In genomic region chr2:147511491-147511948, GRCh38 we compare ENCODE assay signal across 1 cellular context.
TF ChIP-seq lines count a peak whose summit lies in the region.

No MANE protein-coding gene starts in this region.

TF ChIP-seq in GM12878, 131 proteins besides CTCF, POLR2A, EP300 and RAD21:
- TF ChIP-seq CEBPZ (IDR thresholded peaks at IDR 0.05; ENCODE audit: low read depth, low read length) (no peak), MLLT1 (IDR thresholded peaks at IDR 0.05) (no peak), BMI1 (IDR thresholded peaks at IDR 0.05; ENCODE audit: borderline replicate concordance) (no peak), IKZF1 (conservative IDR thresholded peaks at IDR 0.05) (no peak), RELA (IDR thresholded peaks at IDR 0.05; ENCODE audit: borderline replicate concordance, partially characterized antibody) (no peak), STAT1 (conservative IDR thresholded peaks at IDR 0.05) (no peak), E2F8 (IDR thresholded peaks at IDR 0.05; ENCODE audit: low read depth, partially characterized antibody) (no peak)
